In the genomic region with DNA sequence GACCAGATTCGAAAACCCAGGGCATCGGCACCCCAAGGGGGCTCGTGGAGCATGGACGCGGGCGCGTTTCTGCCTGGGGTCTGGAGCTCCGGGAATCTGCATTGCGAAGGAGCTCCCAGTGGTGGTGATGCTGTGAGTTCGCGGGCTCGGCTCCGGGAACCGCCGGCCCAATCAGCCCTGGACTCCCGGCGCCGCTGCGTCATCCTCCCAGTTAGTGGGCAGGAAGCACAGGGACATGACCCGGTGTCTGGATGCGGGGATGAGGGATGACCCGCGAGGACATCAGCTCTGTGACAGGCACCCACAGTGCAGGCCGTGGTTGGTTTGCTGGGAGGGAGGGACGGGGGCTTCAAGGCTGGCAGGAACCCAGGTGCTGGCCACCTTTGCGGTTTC, we compare ENCODE assay signal across 10 cellular contexts. TPM values are rescaled to one million over a fixed set of nuclear protein-coding genes. Genes with fewer than 3 reads are reported as not detected.
DNase-seq lines count a peak whose midpoint lies in the region; ATAC-seq and TF ChIP-seq lines count a peak whose summit lies in the region.
"Had no signal": no experiment of that assay in that cellular context is flagged by ENCODE, and none has a peak within 500 bp of the region (broad histone marks: within the 10 kb centered on the region; RNA-seq: fewer than 3 reads in every experiment).

No MANE protein-coding gene starts in this region.

- CTCF ChIA-PET in AG04450 (lab: Charles Lee): interaction anchor here (0.7 kb wide), 1 partner anchor 43 kb away, joined by 3 read pairs; no protein-coding TSS in a partner anchor
- CTCF ChIA-PET in naive thymus-derived CD4-positive, alpha-beta T cell (lab: Charles Lee): no interaction called here

- no peak for ATAC-seq in naive thymus-derived CD4-positive, alpha-beta T cell
- ATAC-seq in GM19328 (IDR thresholded peaks at IDR 0.05; ENCODE audit: unreplicated experiment) (no peak), GM18520 (IDR thresholded peaks at IDR 0.05; ENCODE audit: unreplicated experiment) (no peak), GM21717 (IDR thresholded peaks at IDR 0.05; ENCODE audit: unreplicated experiment) (no peak)

- H3K27me3 ChIP-seq in AG04450 (ENCODE audit: control insufficient read depth, insufficient read depth, low read length): no peaks in the 10 kb centered on the region
- H3K27me3 ChIP-seq in HUES6 (ENCODE audit: control insufficient read depth, insufficient read depth, low read length): peaks cover 28% of the 10 kb centered on the region
- H3K27me3 ChIP-seq in naive thymus-derived CD4-positive, alpha-beta T cell (ENCODE audit: control insufficient read depth in 2 of 2, insufficient read depth in 2 of 2, low read length in 2 of 2): no peaks in the 10 kb centered on the region

- POLR2A ChIA-PET in AG04450 (lab: Yijun Ruan, JAX): interaction anchor here (0.7 to 1.2 kb wide), 2 partner anchors 117 to 561 kb away, joined by 3 to 7 read pairs; a partner anchor contains a TSS
- POLR2A ChIA-PET in naive thymus-derived CD4-positive, alpha-beta T cell (lab: Charles Lee): no interaction called here

- H3K9me3 ChIP-seq in AG04450 (ENCODE audit: control insufficient read depth, insufficient read depth, low read length) (peaks cover 2% of the 10 kb centered on the region; the same call in 1 of the 2 replicates), HUES6 (ENCODE audit: control insufficient read depth, insufficient read depth, low read depth, low read length) (no peaks in the 10 kb centered on the region)
- H3K9me3 ChIP-seq in naive thymus-derived CD4-positive, alpha-beta T cell (ENCODE audit: control insufficient read depth in 2 of 3, low read length in 3 of 3): no peaks in the 10 kb centered on the region

- H3K36me3 Mint-ChIP-seq in naive thymus-derived CD4-positive, alpha-beta T cell: no peaks in the 10 kb centered on the region

- peaks cover 9 to 32% (median 20%) of the 10 kb centered on the region in 7 donors for H3K4me1 Mint-ChIP-seq in naive thymus-derived CD4-positive, alpha-beta T cell

- peak overlapping the region; percentile 28 to 85 (median 64) for H3K4me3 Mint-ChIP-seq in naive thymus-derived CD4-positive, alpha-beta T cell

- no peak for DNase-seq in AG04450 (ENCODE audit: low read depth, low spot score)
- DNase-seq in epithelial cell of proximal tubule (ENCODE audit: low read depth): no peak
- no peak for DNase-seq in naive thymus-derived CD4-positive, alpha-beta T cell
- DNase-seq in DMS53 treated with DMSO at 0.1 percent for 48 hours (lab: John Stamatoyannopoulos, UW; ENCODE audit: unreplicated experiment): no peak
- DNase-seq: NCI-H1436 had no signal

- peaks cover 15% of the 10 kb centered on the region for H3K4me1 ChIP-seq in HUES6 (ENCODE audit: control insufficient read depth, insufficient read depth, low read length)
- H3K4me1 ChIP-seq in naive thymus-derived CD4-positive, alpha-beta T cell (ENCODE audit: control insufficient read depth in 2 of 2, insufficient read depth in 2 of 2, low read length in 2 of 2): peaks cover 0 to 12% of the 10 kb centered on the region in 2 donors

- H3K9me3 Mint-ChIP-seq in naive thymus-derived CD4-positive, alpha-beta T cell: peaks cover 0 to 2% (median 0%) of the 10 kb centered on the region in 11 donors

- H3K4me3 ChIP-seq in AG04450 (ENCODE audit: low read depth, low read length): peak overlapping the region; percentile 73
- peak overlapping the region; percentile 76 for H3K4me3 ChIP-seq in HUES6 (ENCODE audit: low read depth, low read length)
- peak overlapping the region; percentile 88 for H3K4me3 ChIP-seq in epithelial cell of proximal tubule (ENCODE audit: low read depth, low read length)
- peak overlapping the region; percentile 54 for H3K4me3 ChIP-seq in naive thymus-derived CD4-positive, alpha-beta T cell (ENCODE audit: low read length)

- H3K36me3 ChIP-seq in HUES6 (ENCODE audit: control insufficient read depth, insufficient read depth, low read length): no peaks in the 10 kb centered on the region
- H3K36me3 ChIP-seq in naive thymus-derived CD4-positive, alpha-beta T cell (ENCODE audit: control insufficient read depth in 2 of 3, insufficient read depth in 3 of 3, low read length in 3 of 3): no peaks in the 10 kb centered on the region

- peak overlapping the region; percentile 61 for H3K9ac ChIP-seq in HUES6 (ENCODE audit: low read length)

- H3K27me3 Mint-ChIP-seq in naive thymus-derived CD4-positive, alpha-beta T cell: peaks cover 0 to 74% (median 28%) of the 10 kb centered on the region in 5 donors

- TF ChIP-seq CTCF in AG04450 (IDR thresholded peaks at IDR 0.05; ENCODE audit: low read depth, low read length) (no peak), epithelial cell of proximal tubule (conservative IDR thresholded peaks at IDR 0.05; ENCODE audit: low read depth, low read length) (no peak)

- no peak overlapping the region for H3K27ac ChIP-seq in AG04450 (ENCODE audit: low read depth, low read length)
- H3K27ac ChIP-seq in HUES6 (ENCODE audit: low read depth, low read length): no peak overlapping the region
- no peak overlapping the region for H3K27ac ChIP-seq in naive thymus-derived CD4-positive, alpha-beta T cell (ENCODE audit: low read depth, low read length)

- intact Hi-C loops in naive thymus-derived CD4-positive, alpha-beta T cell (cut with micrococcal nuclease): loop anchor here (1.0 to 10.0 kb wide), 3 partner anchors 147 to 562 kb away; a partner anchor contains a TSS

- H3K27ac Mint-ChIP-seq in naive thymus-derived CD4-positive, alpha-beta T cell: no peak overlapping the region
- H3K27ac Mint-ChIP-seq: progenitor cell of endocrine pancreas had no signal

RNA-seq across cellular contexts. Expression of a gene that starts 0.9 kb away (rescaled TPM):
- polyA plus RNA-seq in AG04450 (2011; rRNA removed): 0.31 and 0.92 TPM in 2 replicates
- polyA minus RNA-seq in AG04450 (2011; rRNA and poly(A)+ RNA removed): 0.35 TPM in 1 of 2 replicates, not detected in the other
- total RNA-seq in epithelial cell of proximal tubule: 3.1 and 6.9 TPM in 2 replicates
- not detected for total RNA-seq in naive thymus-derived CD4-positive, alpha-beta T cell
- polyA plus RNA-seq in naive thymus-derived CD4-positive, alpha-beta T cell: not detected
- total RNA-seq: progenitor cell of endocrine pancreas had no signal
